Comparison of ENCODE assay signal across 35 cellular contexts in genomic region chr11:70229737-70230136, GRCh38.
"Had no signal": no experiment of that assay in that cellular context is flagged by ENCODE, and none has a peak within 500 bp of the region (broad histone marks: within the 10 kb centered on the region; RNA-seq: fewer than 3 reads in every experiment).

No MANE protein-coding gene starts in this region.

- H3K4me3 Mint-ChIP-seq: activated CD4-positive, alpha-beta memory T cell treated with anti-CD3 and anti-CD28 coated beads for 36 hours; activated CD4-positive, alpha-beta T cell treated with anti-CD3 and anti-CD28 coated beads for 36 hours; activated CD4-positive, alpha-beta T cell treated with anti-CD3 and anti-CD28 coated beads, Interleukin-2, amount 10 ng/mL, durations not matched to agents 24 days and 14 days; activated CD8-positive, alpha-beta memory T cell treated with anti-CD3 and anti-CD28 coated beads, Interleukin-2, amount 10 ng/mL, durations not matched to agents 7 days and 5 days; activated CD8-positive, alpha-beta T cell treated with anti-CD3 and anti-CD28 coated beads, Interleukin-2, amount 10 ng/mL, durations not matched to agents 7 days and 5 days; activated naive CD4-positive, alpha-beta T cell treated with anti-CD3 and anti-CD28 coated beads for 36 hours; activated naive CD4-positive, alpha-beta T cell treated with anti-CD3 and anti-CD28 coated beads, Interleukin-2, amount 50 U/mL, for 24 hours; activated naive CD8-positive, alpha-beta T cell treated with anti-CD3 and anti-CD28 coated beads for 36 hours; activated naive CD8-positive, alpha-beta T cell treated with anti-CD3 and anti-CD28 coated beads, Interleukin-2, amount 50 U/mL, for 24 hours; activated T-helper 1 cell treated with anti-CD3 and anti-CD28 coated beads, Interleukin-12 subunit alpha, Interleukin-12 subunit beta, Interleukin-2, Interleukin-4 antibody, amounts not matched to agents 30 ng/mL and 10 ng/mL and 1 ng/mL, durations not matched to agents 14 hours and 24 hours and 36 hours; dendritic cell treated with granulocyte-macrophage colony-stimulating factor and Interleukin-4, amounts not matched to agents 40 ng/mL and 50 ng/mL, for 4 days had no signal

- DNase-seq: activated CD4-positive, alpha-beta memory T cell treated with anti-CD3 and anti-CD28 coated beads for 36 hours; activated CD4-positive, alpha-beta T cell treated with anti-CD3 and anti-CD28 coated beads for 36 hours; activated CD4-positive, alpha-beta T cell treated with anti-CD3 and anti-CD28 coated beads, Interleukin-2, amount 10 ng/mL, durations not matched to agents 24 days and 14 days; activated CD4-positive, CD25-positive, alpha-beta regulatory T cell; activated CD4-positive, CD25-positive, alpha-beta regulatory T cell treated with anti-CD3 and anti-CD28 coated beads, Interleukin-2, amount 50 U/mL, for 72 hours; activated CD8-positive, alpha-beta memory T cell treated with anti-CD3 and anti-CD28 coated beads, Interleukin-2, amount 10 ng/mL, durations not matched to agents 7 days and 5 days; activated CD8-positive, alpha-beta memory T cell treated with anti-CD3 and anti-CD28 coated beads, Interleukin-2, amount 50 U/mL, for 4 hours; activated CD8-positive, alpha-beta T cell treated with anti-CD3 and anti-CD28 coated beads, Interleukin-2, amount 10 ng/mL, durations not matched to agents 7 days and 5 days; activated gamma-delta T cell treated with Interleukin-2 at 50 U/mL for 16 hours; activated naive CD4-positive, alpha-beta T cell treated with anti-CD3 and anti-CD28 coated beads for 36 hours; activated naive CD8-positive, alpha-beta T cell treated with anti-CD3 and anti-CD28 coated beads for 36 hours; activated naive CD8-positive, alpha-beta T cell treated with anti-CD3 and anti-CD28 coated beads, Interleukin-2, amount 50 U/mL, for 24 hours; activated T-cell treated with anti-CD3 and anti-CD28 coated beads, Interleukin-2, amount 50 U/mL, for 1 hour; activated T-cell treated with anti-CD3 and anti-CD28 coated beads, Interleukin-2, amount 50 U/mL, for 48 hours; adrenal gland; amygdala; body of pancreas; central memory CD4-positive, alpha-beta T cell; cerebellar nuclear complex; dorsolateral prefrontal cortex; effector memory CD4-positive, alpha-beta T cell; erythroblast; foreskin keratinocyte; gastrocnemius medialis; glutamatergic neuron; heart left ventricle; T-helper 2 cell had no signal

- H3K27me3 Mint-ChIP-seq: activated CD4-positive, alpha-beta T cell treated with anti-CD3 and anti-CD28 coated beads for 36 hours; activated naive CD4-positive, alpha-beta T cell treated with anti-CD3 and anti-CD28 coated beads, Interleukin-2, amount 50 U/mL, for 24 hours; activated naive CD8-positive, alpha-beta T cell treated with anti-CD3 and anti-CD28 coated beads for 36 hours had no signal

- H3K9me3 Mint-ChIP-seq: activated CD4-positive, alpha-beta memory T cell treated with anti-CD3 and anti-CD28 coated beads for 36 hours; activated CD4-positive, alpha-beta T cell treated with anti-CD3 and anti-CD28 coated beads, Interleukin-2, amount 10 ng/mL, durations not matched to agents 24 days and 14 days; activated naive CD4-positive, alpha-beta T cell treated with anti-CD3 and anti-CD28 coated beads for 36 hours; activated naive CD4-positive, alpha-beta T cell treated with anti-CD3 and anti-CD28 coated beads, Interleukin-2, amount 50 U/mL, for 24 hours; activated naive CD8-positive, alpha-beta T cell treated with anti-CD3 and anti-CD28 coated beads for 36 hours; activated naive CD8-positive, alpha-beta T cell treated with anti-CD3 and anti-CD28 coated beads, Interleukin-2, amount 50 U/mL, for 24 hours; activated T-helper 1 cell treated with anti-CD3 and anti-CD28 coated beads, Interleukin-12 subunit alpha, Interleukin-12 subunit beta, Interleukin-2, Interleukin-4 antibody, amounts not matched to agents 30 ng/mL and 10 ng/mL and 1 ng/mL, durations not matched to agents 14 hours and 24 hours and 36 hours; activated T-helper 2 cell treated with anti-CD3 and anti-CD28 coated beads, Interferon-gamma antibody, Interleukin-2, Interleukin-4, amounts not matched to agents 10 μg/mL and 5 μg/mL and 100 μg/mL, durations not matched to agents 14 hours and 24 hours and 36 hours; dendritic cell treated with granulocyte-macrophage colony-stimulating factor and Interleukin-4, amounts not matched to agents 40 ng/mL and 50 ng/mL, for 4 days had no signal

- H3K36me3 ChIP-seq: adrenal gland, breast epithelium, cardiac muscle cell, esophagus muscularis mucosa, gastrocnemius medialis, heart left ventricle had no signal

- H3K4me1 Mint-ChIP-seq: activated CD4-positive, alpha-beta T cell treated with anti-CD3 and anti-CD28 coated beads for 36 hours; activated CD4-positive, alpha-beta T cell treated with anti-CD3 and anti-CD28 coated beads, Interleukin-2, amount 10 ng/mL, durations not matched to agents 24 days and 14 days; activated CD8-positive, alpha-beta memory T cell treated with anti-CD3 and anti-CD28 coated beads, Interleukin-2, amount 10 ng/mL, durations not matched to agents 7 days and 5 days; activated naive CD4-positive, alpha-beta T cell treated with anti-CD3 and anti-CD28 coated beads, Interleukin-2, amount 50 U/mL, for 24 hours; activated naive CD8-positive, alpha-beta T cell treated with anti-CD3 and anti-CD28 coated beads for 36 hours; activated naive CD8-positive, alpha-beta T cell treated with anti-CD3 and anti-CD28 coated beads, Interleukin-2, amount 50 U/mL, for 24 hours had no signal

- H3K36me3 Mint-ChIP-seq: activated CD4-positive, alpha-beta memory T cell treated with anti-CD3 and anti-CD28 coated beads for 36 hours; activated CD8-positive, alpha-beta memory T cell treated with anti-CD3 and anti-CD28 coated beads, Interleukin-2, amount 10 ng/mL, durations not matched to agents 7 days and 5 days; activated naive CD4-positive, alpha-beta T cell treated with anti-CD3 and anti-CD28 coated beads, Interleukin-2, amount 50 U/mL, for 24 hours; activated naive CD8-positive, alpha-beta T cell treated with anti-CD3 and anti-CD28 coated beads for 36 hours had no signal

- H3K4me1 ChIP-seq: adrenal gland, body of pancreas, breast epithelium, esophagus muscularis mucosa had no signal

- H3K4me3 ChIP-seq: adrenal gland, body of pancreas, breast epithelium, cardiac muscle cell, coronary artery, dorsolateral prefrontal cortex, esophagus muscularis mucosa, gastrocnemius medialis, heart left ventricle had no signal

- H3K9me3 ChIP-seq: adrenal gland, body of pancreas, breast epithelium, esophagus muscularis mucosa, gastrocnemius medialis had no signal

- H3K27ac ChIP-seq: adrenal gland, body of pancreas, breast epithelium, cardiac muscle cell, coronary artery, dorsolateral prefrontal cortex, esophagus muscularis mucosa, foreskin keratinocyte, heart left ventricle had no signal

- H3K27ac Mint-ChIP-seq: activated CD4-positive, alpha-beta memory T cell treated with anti-CD3 and anti-CD28 coated beads for 36 hours; activated CD4-positive, alpha-beta T cell treated with anti-CD3 and anti-CD28 coated beads for 36 hours; activated CD4-positive, alpha-beta T cell treated with anti-CD3 and anti-CD28 coated beads, Interleukin-2, amount 10 ng/mL, durations not matched to agents 24 days and 14 days; activated CD8-positive, alpha-beta memory T cell treated with anti-CD3 and anti-CD28 coated beads, Interleukin-2, amount 10 ng/mL, durations not matched to agents 7 days and 5 days; activated CD8-positive, alpha-beta T cell treated with anti-CD3 and anti-CD28 coated beads, Interleukin-2, amount 10 ng/mL, durations not matched to agents 7 days and 5 days; activated naive CD4-positive, alpha-beta T cell treated with anti-CD3 and anti-CD28 coated beads for 36 hours; activated naive CD4-positive, alpha-beta T cell treated with anti-CD3 and anti-CD28 coated beads, Interleukin-2, amount 50 U/mL, for 24 hours; activated naive CD8-positive, alpha-beta T cell treated with anti-CD3 and anti-CD28 coated beads for 36 hours; activated naive CD8-positive, alpha-beta T cell treated with anti-CD3 and anti-CD28 coated beads, Interleukin-2, amount 50 U/mL, for 24 hours; activated T-helper 1 cell treated with anti-CD3 and anti-CD28 coated beads, Interleukin-12 subunit alpha, Interleukin-12 subunit beta, Interleukin-2, Interleukin-4 antibody, amounts not matched to agents 30 ng/mL and 10 ng/mL and 1 ng/mL, durations not matched to agents 14 hours and 24 hours and 36 hours; activated T-helper 2 cell treated with anti-CD3 and anti-CD28 coated beads, Interferon-gamma antibody, Interleukin-2, Interleukin-4, amounts not matched to agents 10 μg/mL and 5 μg/mL and 100 μg/mL, durations not matched to agents 14 hours and 24 hours and 36 hours; dendritic cell treated with granulocyte-macrophage colony-stimulating factor and Interleukin-4, amounts not matched to agents 40 ng/mL and 50 ng/mL, for 4 days had no signal

- H3K27me3 ChIP-seq: adrenal gland, body of pancreas, breast epithelium, cardiac muscle cell, dorsolateral prefrontal cortex, esophagus muscularis mucosa, gastrocnemius medialis, heart left ventricle had no signal

- ATAC-seq: activated CD4-positive, alpha-beta T cell treated with anti-CD3 and anti-CD28 coated beads for 36 hours; activated CD8-positive, alpha-beta memory T cell treated with anti-CD3 and anti-CD28 coated beads, Interleukin-2, amount 10 ng/mL, durations not matched to agents 7 days and 5 days; activated CD8-positive, alpha-beta T cell treated with anti-CD3 and anti-CD28 coated beads, Interleukin-2, amount 10 ng/mL, durations not matched to agents 7 days and 5 days; activated naive CD8-positive, alpha-beta T cell treated with anti-CD3 and anti-CD28 coated beads, Interleukin-2, amount 50 U/mL, for 24 hours; body of pancreas; foreskin keratinocyte; gastrocnemius medialis; heart left ventricle had no signal
